In genomic region chr6:97097068-97098047, GRCh38 we compare ENCODE assay signal across 13 cellular contexts.
DNase-seq lines count a peak whose midpoint lies in the region; ATAC-seq and TF ChIP-seq lines count a peak whose summit lies in the region.
"Had no signal": no experiment of that assay in that cellular context is flagged by ENCODE, and none has a peak within 500 bp of the region (broad histone marks: within the 10 kb centered on the region; RNA-seq: fewer than 3 reads in every experiment).

No MANE protein-coding gene starts in this region.

- H3K36me3 ChIP-seq in IMR-90 (ENCODE audit: control insufficient read depth, insufficient read depth, low read length) (no peaks in the 10 kb centered on the region), osteoblast (ENCODE audit: insufficient read depth, low read length) (no peaks in the 10 kb centered on the region)
- H3K36me3 ChIP-seq: esophagus squamous epithelium had no signal

- CTCF ChIA-PET in IMR-90 (lab: Yijun Ruan, JAX) (no interaction called here), WTC11 (lab: Charles Lee) (no interaction called here)

- H3K18ac ChIP-seq in IMR-90 (ENCODE audit: low read depth, low read length) = no peak overlapping the region

- intact Hi-C loops in IMR-90 (cut with micrococcal nuclease) = no loop called here

- H3K14ac ChIP-seq in IMR-90 (replicated peaks; ENCODE audit: low read depth, low read length) = no peak overlapping the region

- H4K91ac ChIP-seq in IMR-90 (ENCODE audit: insufficient read depth, low read depth, low read length) = no peak overlapping the region

- no peak overlapping the region for H3K23ac ChIP-seq in IMR-90 (ENCODE audit: low read depth, low read length)

- no peak overlapping the region for H3K9ac ChIP-seq in IMR-90 (ENCODE audit: low read depth, low read length)

- WGBS in IMR-90 (ENCODE audit: extremely low coverage in 2 of 2, insufficient read length in 1 of 2), 2 experiments = 67% methylated on average over 2 of the region's 14 CpGs; no CpG with 5 or more reads in 1 of the 2 experiments

- no peak overlapping the region for H3K4ac ChIP-seq in IMR-90 (ENCODE audit: low read depth, low read length)

- H3K27me3 ChIP-seq in IMR-90 (ENCODE audit: control insufficient read depth, insufficient read depth, low read length) (peaks cover 1% of the 10 kb centered on the region; the same call in 1 of the 2 replicates), osteoblast (ENCODE audit: insufficient read depth, low read length) (no peaks in the 10 kb centered on the region)
- H3K27me3 ChIP-seq: esophagus squamous epithelium had no signal

- TF ChIP-seq CTCF in IMR-90 (conservative IDR thresholded peaks at IDR 0.05; ENCODE audit: low read depth, low read length) (no peak), osteoblast (IDR thresholded peaks at IDR 0.05; ENCODE audit: extremely low read depth, low read depth, low read length) (no peak), WTC11 (IDR thresholded peaks at IDR 0.05) (no peak)

- H2AK5ac ChIP-seq in IMR-90 (ENCODE audit: low read depth, low read length) = no peak overlapping the region

- H3K4me3 ChIP-seq in IMR-90 (ENCODE audit: insufficient read depth, low read depth, low read length) (no peak overlapping the region), osteoblast (ENCODE audit: insufficient read depth, low read length) (peak overlapping the region; percentile 10)

- H2BK20ac ChIP-seq in IMR-90 (ENCODE audit: low read depth, low read length) = no peak overlapping the region

- TF ChIP-seq POLR2A in IMR-90 (IDR thresholded peaks at IDR 0.05; ENCODE audit: low read depth, low read length) = no peak

- H3K9me3 ChIP-seq in IMR-90 (ENCODE audit: control insufficient read depth, insufficient read depth, low read length) (no peaks in the 10 kb centered on the region), osteoblast (ENCODE audit: low read depth, low read length) (no peaks in the 10 kb centered on the region)
- H3K9me3 ChIP-seq: esophagus squamous epithelium had no signal

- H3K4me1 Mint-ChIP-seq in WTC11 = no peaks in the 10 kb centered on the region

- no peaks in the 10 kb centered on the region for H3K79me1 ChIP-seq in IMR-90 (ENCODE audit: low read depth in 1 of 2, low read length in 2 of 2)

- H3K4me2 ChIP-seq in IMR-90 (ENCODE audit: low read depth, low read length) (peak overlapping the region; percentile 72), osteoblast (ENCODE audit: insufficient read depth, low read length) (peak overlapping the region; percentile 58)

- DNase-seq in IMR-90 (no peak), NCI-H748 (lab: John Stamatoyannopoulos, UW; ENCODE audit: unreplicated experiment) (peak; percentile 82), osteoblast (ENCODE audit: insufficient read length, low spot score, missing footprints) (no peak), WTC11 (ENCODE audit: low spot score) (no peak), NAMALWA (ENCODE audit: low spot score) (no peak), SIG-M5 treated with dmso at 0.1 percent for 504 hours (lab: John Stamatoyannopoulos, UW; ENCODE audit: unreplicated experiment) (no peak)
- DNase-seq: activated gamma-delta T cell treated with Interleukin-2 at 50 U/mL for 16 hours; CD4-positive, CD25-positive, alpha-beta regulatory T cell; cerebellar nuclear complex; esophagus squamous epithelium; NCI-H187; NK-92 treated with Interleukin-12 subunit alpha and Interleukin-12 subunit beta, amount 100 ng/mL, for 24 hours had no signal

- ATAC-seq in IMR-90 (ENCODE audit: low read depth) (no peak), WTC11 (no peak)

- no peak overlapping the region for H3K27ac ChIP-seq in IMR-90 (ENCODE audit: insufficient read depth, low read length)
- H3K27ac ChIP-seq in cingulate gyrus (ENCODE audit: low read depth, low read length) = peak overlapping the region; percentile 42
- H3K27ac ChIP-seq in osteoblast (ENCODE audit: low read depth, low read length) = no peak overlapping the region
- H3K27ac ChIP-seq: esophagus squamous epithelium had no signal

- POLR2A ChIA-PET in IMR-90 (lab: Charles Lee; ENCODE audit: unreplicated experiment) (no interaction called here), WTC11 (lab: Charles Lee) (no interaction called here)

- no peaks in the 10 kb centered on the region for H4K20me1 ChIP-seq in IMR-90 (ENCODE audit: insufficient read depth, low read length)
- H4K20me1 ChIP-seq in osteoblast (ENCODE audit: insufficient read depth, low read length) = no peaks in the 10 kb centered on the region

- H3K27ac Mint-ChIP-seq in WTC11 = no peak overlapping the region

- dilution Hi-C loops in IMR-90 (cut with HindIII; ENCODE audit: low sequenced_read_pairs, unreplicated experiment) = no loop called here

- no peaks in the 10 kb centered on the region for H3K9me3 Mint-ChIP-seq in WTC11
- H3K9me3 Mint-ChIP-seq: CD4-positive, CD25-positive, alpha-beta regulatory T cell had no signal

- H3K56ac ChIP-seq in IMR-90 (ENCODE audit: extremely low read depth, insufficient read depth, low read length) = no peak overlapping the region

- BruUV-seq in IMR-90 (replicated peaks; lab: Mats Ljungman, UMichigan) = no TSS peak

- no peak overlapping the region for H2BK5ac ChIP-seq in IMR-90 (ENCODE audit: low read depth, low read length, poor library complexity, severe bottlenecking)

- TF ChIP-seq RAD21 in IMR-90 (IDR thresholded peaks at IDR 0.05; ENCODE audit: low read length) = no peak

- no peaks in the 10 kb centered on the region for H3K79me2 ChIP-seq in osteoblast (ENCODE audit: insufficient read depth, low read length)

- H3K27me3 Mint-ChIP-seq in WTC11 (ENCODE audit: low read depth) = no peaks in the 10 kb centered on the region
- H3K27me3 Mint-ChIP-seq: CD4-positive, CD25-positive, alpha-beta regulatory T cell had no signal

- H3K9me1 ChIP-seq in IMR-90 (ENCODE audit: insufficient read depth, low read length) = no peaks in the 10 kb centered on the region

- no peak overlapping the region for H2BK120ac ChIP-seq in IMR-90 (ENCODE audit: low read depth, low read length)

- H2BK15ac ChIP-seq in IMR-90 (ENCODE audit: low read depth, low read length) = no peak overlapping the region

- H2AFZ ChIP-seq in IMR-90 (replicated peaks; ENCODE audit: low read length, poor library complexity) (no peak overlapping the region), osteoblast (ENCODE audit: low read length) (peak overlapping the region; percentile 83)

- H3K4me3 Mint-ChIP-seq in WTC11 = no peak overlapping the region
- H3K4me3 Mint-ChIP-seq: CD4-positive, CD25-positive, alpha-beta regulatory T cell had no signal

- H3K4me1 ChIP-seq in IMR-90 (ENCODE audit: control insufficient read depth, insufficient read depth, low read length) (no peaks in the 10 kb centered on the region), osteoblast (ENCODE audit: insufficient read depth, low read length) (no peaks in the 10 kb centered on the region)
- H3K4me1 ChIP-seq: esophagus squamous epithelium had no signal

- in situ Hi-C loops in IMR-90 (cut with MboI; ENCODE audit: low sequenced_read_pairs) = no loop called here

- H4K8ac ChIP-seq in IMR-90 (ENCODE audit: low read depth in 2 of 2, low read length in 2 of 2) = no peak overlapping the region

- H2AK9ac ChIP-seq in IMR-90 (replicated peaks; ENCODE audit: low read depth, low read length, poor library complexity) = no peak overlapping the region

- H3K36me3 Mint-ChIP-seq in WTC11 = no peaks in the 10 kb centered on the region

- H4K5ac ChIP-seq in IMR-90 (ENCODE audit: low read depth, low read length) = no peak overlapping the region

TF ChIP-seq in IMR-90, 13 proteins besides CTCF, POLR2A, EP300 and RAD21:
- TF ChIP-seq CEBPB (IDR thresholded peaks at IDR 0.05; ENCODE audit: low read depth, low read length) (no peak), ELK1 (IDR thresholded peaks at IDR 0.05; ENCODE audit: borderline replicate concordance, low read depth, low read length) (no peak), CHD1 (IDR thresholded peaks at IDR 0.05; ENCODE audit: low read depth, low read length) (no peak)

TF ChIP-seq in WTC11, 78 proteins besides CTCF, POLR2A, EP300 and RAD21 (continues in another document):
- TF ChIP-seq ZNF232 (CRISPR knock-in tag; IDR thresholded peaks at IDR 0.05) (no peak), SMAD4 (CRISPR knock-in tag; IDR thresholded peaks at IDR 0.05) (no peak), GRHL2 (CRISPR knock-in tag; IDR thresholded peaks at IDR 0.05; ENCODE audit: insufficient replicate concordance, severe bottlenecking) (no peak), CDX4 (CRISPR knock-in tag; IDR thresholded peaks at IDR 0.05; ENCODE audit: borderline replicate concordance) (no peak), E2F4 (CRISPR knock-in tag; IDR thresholded peaks at IDR 0.05; ENCODE audit: borderline replicate concordance, low read depth) (no peak)
- TF ChIP-seq, protein P1, sequence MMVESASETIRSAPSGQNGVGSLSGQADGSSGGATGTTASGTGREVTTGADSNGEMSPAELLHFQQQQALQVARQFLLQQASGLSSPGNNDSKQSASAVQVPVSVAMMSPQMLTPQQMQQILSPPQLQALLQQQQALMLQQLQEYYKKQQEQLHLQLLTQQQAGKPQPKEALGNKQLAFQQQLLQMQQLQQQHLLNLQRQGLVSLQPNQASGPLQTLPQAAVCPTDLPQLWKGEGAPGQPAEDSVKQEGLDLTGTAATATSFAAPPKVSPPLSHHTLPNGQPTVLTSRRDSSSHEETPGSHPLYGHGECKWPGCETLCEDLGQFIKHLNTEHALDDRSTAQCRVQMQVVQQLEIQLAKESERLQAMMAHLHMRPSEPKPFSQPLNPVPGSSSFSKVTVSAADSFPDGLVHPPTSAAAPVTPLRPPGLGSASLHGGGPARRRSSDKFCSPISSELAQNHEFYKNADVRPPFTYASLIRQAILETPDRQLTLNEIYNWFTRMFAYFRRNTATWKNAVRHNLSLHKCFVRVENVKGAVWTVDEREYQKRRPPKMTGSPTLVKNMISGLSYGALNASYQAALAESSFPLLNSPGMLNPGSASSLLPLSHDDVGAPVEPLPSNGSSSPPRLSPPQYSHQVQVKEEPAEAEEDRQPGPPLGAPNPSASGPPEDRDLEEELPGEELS (CRISPR knock-in tag; IDR thresholded peaks at IDR 0.05) = no peak
